ENCODE assay signal across 8 cellular contexts in genomic region chr3:43894176-43895049, GRCh38.
DNase-seq lines count a peak whose midpoint lies in the region; ATAC-seq and TF ChIP-seq lines count a peak whose summit lies in the region.

No MANE protein-coding gene starts in this region.

- peak overlapping the region; percentile 83 for H3K4me3 Mint-ChIP-seq in activated B cell treated with CpG ODN at 0.5 μM for 24 hours

- H3K27ac Mint-ChIP-seq in activated B cell treated with CpG ODN at 0.5 μM for 24 hours: peak overlapping the region; percentile 56

- peak overlapping the region; percentile 33 for H3K27ac ChIP-seq in mesodermal cell (ENCODE audit: low read depth, low read length, severe bottlenecking)

- CTCF ChIA-PET in activated B cell treated with CpG ODN at 0.5 μM for 24 hours (lab: Charles Lee): interaction anchor here (0.9 to 1.5 kb wide), 2 partner anchors 102 to 446 kb away, joined by 3 to 4 read pairs; no protein-coding TSS in a partner anchor

- intact Hi-C loops in activated B cell treated with CpG ODN at 0.5 μM for 24 hours (cut with micrococcal nuclease): loop anchor here (1.0 kb wide), 1 partner anchor 13 kb away; no protein-coding TSS in a partner anchor

- H3K36me3 ChIP-seq in mesodermal cell (ENCODE audit: control insufficient read depth, insufficient read depth, low read length): no peaks in the 10 kb centered on the region

- peak overlapping the region; percentile 57 for H3K4me3 ChIP-seq in epithelial cell of esophagus (ENCODE audit: low read length)
- peak overlapping the region; percentile 34 for H3K4me3 ChIP-seq in mesodermal cell (ENCODE audit: extremely low read depth, insufficient read depth, low read length, poor library complexity, severe bottlenecking)

- H3K4me1 ChIP-seq in mesodermal cell (ENCODE audit: control insufficient read depth, insufficient read depth, low read length, poor library complexity, severe bottlenecking): no peaks in the 10 kb centered on the region

- 18 to 20% methylated on average over 48 to 54 of the region's 63 CpGs for WGBS in mesodermal cell (ENCODE audit: insufficient coverage in 2 of 2), 2 experiments

- DNase-seq in DMS53 treated with DMSO at 0.1 percent for 48 hours (lab: John Stamatoyannopoulos, UW; ENCODE audit: unreplicated experiment): peak; percentile 41
- peak; percentile 43 for DNase-seq in activated B cell treated with CpG ODN at 0.5 μM for 24 hours
- peak; percentile 67 for DNase-seq in epithelial cell of esophagus (ENCODE audit: low read depth)
- peak; percentile 15 to 20 for DNase-seq in stimulated activated CD8-positive, alpha-beta memory T cell treated with anti-CD3 and anti-CD28 coated beads, Interleukin-15, amount 100 ng/mL, for 48 hours (ENCODE audit: low read depth in 2 of 2)
- DNase-seq in SHP77 treated with DMSO at 0.1 percent for 48 hours (lab: John Stamatoyannopoulos, UW): no peak
- DNase-seq in AML-193 (lab: John Stamatoyannopoulos, UW): no peak

- peak; percentile 63 for ATAC-seq in HG02885 (IDR thresholded peaks at IDR 0.05; ENCODE audit: poor library complexity, unreplicated experiment)
- peak; percentile 63 for ATAC-seq in activated B cell treated with CpG ODN at 0.5 μM for 24 hours (ENCODE audit: low read depth)

- TF ChIP-seq CTCF in activated B cell treated with CpG ODN at 0.5 μM for 24 hours (IDR thresholded peaks at IDR 0.05): no peak
- no peak for TF ChIP-seq CTCF in epithelial cell of esophagus (IDR thresholded peaks at IDR 0.05; ENCODE audit: insufficient read depth, low read depth, low read length, missing control alignments)

- no peaks in the 10 kb centered on the region for H3K9me3 ChIP-seq in mesodermal cell (ENCODE audit: control insufficient read depth, low read length)

- no peaks in the 10 kb centered on the region for H3K36me3 Mint-ChIP-seq in activated B cell treated with CpG ODN at 0.5 μM for 24 hours (ENCODE audit: low read depth)

- H3K4me1 Mint-ChIP-seq in activated B cell treated with CpG ODN at 0.5 μM for 24 hours: peaks cover 33% of the 10 kb centered on the region

- H3K9me3 Mint-ChIP-seq in activated B cell treated with CpG ODN at 0.5 μM for 24 hours: no peaks in the 10 kb centered on the region

- POLR2A ChIA-PET in activated B cell treated with CpG ODN at 0.5 μM for 24 hours (lab: Charles Lee): interaction anchor here (0.7 to 0.8 kb wide), 2 partner anchors 13 to 150 kb away, joined by 3 to 5 read pairs; no protein-coding TSS in a partner anchor

- peaks cover 17% of the 10 kb centered on the region for H3K27me3 Mint-ChIP-seq in activated B cell treated with CpG ODN at 0.5 μM for 24 hours

Comparison
In these comparisons a context has a peak if more than half of its experiments do, and no peak if none do; other contexts are left out.
1. DNase-seq: peak in DMS53 treated with DMSO at 0.1 percent for 48 hours (single experiment), activated B cell treated with CpG ODN at 0.5 μM for 24 hours (single experiment), epithelial cell of esophagus (single experiment) and stimulated activated CD8-positive, alpha-beta memory T cell treated with anti-CD3 and anti-CD28 coated beads, Interleukin-15, amount 100 ng/mL, for 48 hours (2 of 2); none in SHP77 treated with DMSO at 0.1 percent for 48 hours (single experiment) and AML-193 (0 of 2).